Comparison of ENCODE assay signal across 22 cellular contexts in genomic region chr6:128173290-128173689, GRCh38.
DNase-seq lines count a peak whose midpoint lies in the region; ATAC-seq, FAIRE-seq and TF ChIP-seq lines count a peak whose summit lies in the region.
"Had no signal": no experiment of that assay in that cellular context is flagged by ENCODE, and none has a peak within 500 bp of the region (broad histone marks: within the 10 kb centered on the region; RNA-seq: fewer than 3 reads in every experiment).

No MANE protein-coding gene starts in this region.

- no peak for TF ChIP-seq POLR2A in IMR-90 (IDR thresholded peaks at IDR 0.05; ENCODE audit: low read depth, low read length)

- dilution Hi-C loops in IMR-90 (cut with HindIII; ENCODE audit: low sequenced_read_pairs, unreplicated experiment) (no loop called here), keratinocyte (cut with MboI; ENCODE audit: extremely low pct_ligation_motif_present, low sequenced_read_pairs) (no loop called here)

- H4K20me1 ChIP-seq in IMR-90 (ENCODE audit: insufficient read depth, low read length) (peaks cover 3% of the 10 kb centered on the region; the same call in 1 of the 2 replicates), astrocyte (ENCODE audit: insufficient read depth, low read length) (no peaks in the 10 kb centered on the region), keratinocyte (ENCODE audit: control insufficient read depth, extremely low read depth, insufficient read depth, low read length) (no peaks in the 10 kb centered on the region), hepatocyte (ENCODE audit: insufficient read depth, poor library complexity, severe bottlenecking) (peaks cover 4% of the 10 kb centered on the region)

- H3K4me2 ChIP-seq in IMR-90 (ENCODE audit: low read depth, low read length) (no peak overlapping the region), astrocyte (ENCODE audit: low read length) (peak overlapping the region; percentile 23), keratinocyte (ENCODE audit: control insufficient read depth, extremely low read depth, insufficient read depth, low read depth, low read length) (peak overlapping the region; percentile 61), hepatocyte (no peak overlapping the region)

- intact Hi-C loops in IMR-90 (cut with micrococcal nuclease): loop anchor here (10.0 kb wide), 2 partner anchors 318 to 342 kb away; no protein-coding TSS in a partner anchor

- no peak overlapping the region for H2AK5ac ChIP-seq in IMR-90 (ENCODE audit: low read depth, low read length)

- H3K4me1 ChIP-seq in IMR-90 (ENCODE audit: control insufficient read depth, insufficient read depth, low read length): no peaks in the 10 kb centered on the region
- peaks cover 8% of the 10 kb centered on the region for H3K4me1 ChIP-seq in astrocyte (ENCODE audit: insufficient read depth, low read length)
- peaks cover 17% of the 10 kb centered on the region for H3K4me1 ChIP-seq in keratinocyte (ENCODE audit: control insufficient read depth, extremely low read depth, insufficient read depth, low read length)
- no peaks in the 10 kb centered on the region for H3K4me1 ChIP-seq in hepatocyte (ENCODE audit: insufficient read depth)

- H3K27ac Mint-ChIP-seq in astrocyte (ENCODE audit: unreplicated experiment): no peak overlapping the region
- H3K27ac Mint-ChIP-seq: CD4-positive, CD25-positive, alpha-beta regulatory T cell; HFFc6 had no signal

- H3K27me3 ChIP-seq in IMR-90 (ENCODE audit: control insufficient read depth, insufficient read depth, low read length): no peaks in the 10 kb centered on the region
- H3K27me3 ChIP-seq in astrocyte (ENCODE audit: insufficient read depth, low read length): no peaks in the 10 kb centered on the region
- H3K27me3 ChIP-seq in keratinocyte (ENCODE audit: control insufficient read depth, extremely low read depth, insufficient read depth, low read length): no peaks in the 10 kb centered on the region
- no peaks in the 10 kb centered on the region for H3K27me3 ChIP-seq in hepatocyte

- H2BK120ac ChIP-seq in IMR-90 (ENCODE audit: low read depth, low read length): no peak overlapping the region

- ATAC-seq in IMR-90 (ENCODE audit: low read depth) (peak; percentile 59), HG02973 (IDR thresholded peaks at IDR 0.05; ENCODE audit: unreplicated experiment) (no peak), GM19467 (IDR thresholded peaks at IDR 0.05; ENCODE audit: unreplicated experiment) (no peak)
- ATAC-seq: K562 had no signal

- H2BK20ac ChIP-seq in IMR-90 (ENCODE audit: low read depth, low read length): no peak overlapping the region

- H3K4me3 ChIP-seq in IMR-90 (ENCODE audit: insufficient read depth, low read depth, low read length) (no peak overlapping the region), astrocyte (ENCODE audit: insufficient read depth, low read depth, low read length) (no peak overlapping the region), epithelial cell of esophagus (ENCODE audit: low read length) (no peak overlapping the region), keratinocyte (ENCODE audit: control insufficient read depth in 2 of 3, extremely low read depth in 1 of 3, insufficient read depth in 2 of 3, low read depth in 1 of 3, low read length in 3 of 3) (no peak overlapping the region), hepatocyte (no peak overlapping the region)
- H3K4me3 ChIP-seq: K562 had no signal

- no peaks in the 10 kb centered on the region for H3K27me3 Mint-ChIP-seq in astrocyte (ENCODE audit: low read depth, unreplicated experiment)
- H3K27me3 Mint-ChIP-seq: CD4-positive, CD25-positive, alpha-beta regulatory T cell had no signal

- no peak overlapping the region for H2BK5ac ChIP-seq in IMR-90 (ENCODE audit: low read depth, low read length, poor library complexity, severe bottlenecking)

- TF ChIP-seq CTCF in IMR-90 (conservative IDR thresholded peaks at IDR 0.05; ENCODE audit: low read depth, low read length): no peak
- no peak for TF ChIP-seq CTCF in astrocyte (IDR thresholded peaks at IDR 0.05; ENCODE audit: insufficient read depth, low read depth, low read length)
- TF ChIP-seq CTCF in epithelial cell of esophagus (IDR thresholded peaks at IDR 0.05; ENCODE audit: insufficient read depth, low read depth, low read length, missing control alignments): no peak
- TF ChIP-seq CTCF in keratinocyte (optimal IDR thresholded peaks at IDR 0.05 in 1 of 3, IDR thresholded peaks at IDR 0.05 in 1 of 3, conservative IDR thresholded peaks at IDR 0.05 in 1 of 3; ENCODE audit: extremely low read depth in 1 of 3, insufficient read depth in 2 of 3, low read length in 3 of 3): no peak
- TF ChIP-seq CTCF in hepatocyte (IDR thresholded peaks at IDR 0.05; ENCODE audit: poor library complexity): no peak

- H2AFZ ChIP-seq in IMR-90 (replicated peaks; ENCODE audit: low read length, poor library complexity) (no peak overlapping the region), astrocyte (ENCODE audit: low read depth, low read length) (no peak overlapping the region), keratinocyte (ENCODE audit: control insufficient read depth, low read length) (no peak overlapping the region), hepatocyte (no peak overlapping the region)

- POLR2A ChIA-PET in IMR-90 (lab: Charles Lee; ENCODE audit: unreplicated experiment): no interaction called here

- no peak overlapping the region for H4K8ac ChIP-seq in IMR-90 (ENCODE audit: low read depth in 2 of 2, low read length in 2 of 2)

- H3K18ac ChIP-seq in IMR-90 (ENCODE audit: low read depth, low read length): no peak overlapping the region

- H3K23ac ChIP-seq in IMR-90 (ENCODE audit: low read depth, low read length): no peak overlapping the region

- no peak overlapping the region for H4K91ac ChIP-seq in IMR-90 (ENCODE audit: insufficient read depth, low read depth, low read length)

- H3K56ac ChIP-seq in IMR-90 (ENCODE audit: extremely low read depth, insufficient read depth, low read length): no peak overlapping the region

- no peak overlapping the region for H2BK15ac ChIP-seq in IMR-90 (ENCODE audit: low read depth, low read length)

- no peaks in the 10 kb centered on the region for H3K9me3 Mint-ChIP-seq in astrocyte (ENCODE audit: unreplicated experiment)
- H3K9me3 Mint-ChIP-seq: CD4-positive, CD25-positive, alpha-beta regulatory T cell; HFFc6 had no signal

- no TSS peak for BruUV-seq in IMR-90 (replicated peaks; lab: Mats Ljungman, UMichigan)

- no peaks in the 10 kb centered on the region for H3K9me2 ChIP-seq in hepatocyte (replicated peaks; ENCODE audit: insufficient read depth)

- in situ Hi-C loops in IMR-90 (cut with MboI; ENCODE audit: low sequenced_read_pairs): no loop called here

- H3K9ac ChIP-seq in IMR-90 (ENCODE audit: low read depth, low read length): no peak overlapping the region
- H3K9ac ChIP-seq in astrocyte (ENCODE audit: low read length): no peak overlapping the region
- no peak overlapping the region for H3K9ac ChIP-seq in keratinocyte (ENCODE audit: control insufficient read depth, extremely low read depth, insufficient read depth, low read length)

- H2AK9ac ChIP-seq in IMR-90 (replicated peaks; ENCODE audit: low read depth, low read length, poor library complexity): no peak overlapping the region

- H4K5ac ChIP-seq in IMR-90 (ENCODE audit: low read depth, low read length): no peak overlapping the region

- no peak overlapping the region for H3K14ac ChIP-seq in IMR-90 (replicated peaks; ENCODE audit: low read depth, low read length)

- WGBS in IMR-90 (ENCODE audit: extremely low coverage in 2 of 2, insufficient read length in 1 of 2), 2 experiments: no CpG with 5 or more reads among the region's 1 CpG
- WGBS in hepatocyte (ENCODE audit: low lambda C conversion rate, missing lambda C conversion rate): 94% methylated on average over 1 of the region's 1 CpG

- H3K9me3 ChIP-seq in IMR-90 (ENCODE audit: control insufficient read depth, insufficient read depth, low read length): no peaks in the 10 kb centered on the region
- no peaks in the 10 kb centered on the region for H3K9me3 ChIP-seq in astrocyte (ENCODE audit: insufficient read depth, low read depth, low read length)
- no peaks in the 10 kb centered on the region for H3K9me3 ChIP-seq in keratinocyte (ENCODE audit: control insufficient read depth, low read depth, low read length)
- H3K9me3 ChIP-seq in hepatocyte (ENCODE audit: low read depth): no peaks in the 10 kb centered on the region

- peaks cover under 1% of the 10 kb centered on the region for H3K4me1 Mint-ChIP-seq in astrocyte (ENCODE audit: low read depth, unreplicated experiment)
- H3K4me1 Mint-ChIP-seq: CD4-positive, CD25-positive, alpha-beta regulatory T cell had no signal

- peaks cover 3% of the 10 kb centered on the region for H3K9me1 ChIP-seq in IMR-90 (ENCODE audit: insufficient read depth, low read length)
- H3K9me1 ChIP-seq in keratinocyte (ENCODE audit: control insufficient read depth, extremely low read depth, insufficient read depth, low read length): no peaks in the 10 kb centered on the region

- peaks cover 0 to 16% of the 10 kb centered on the region in 2 experiments; a peak in 3 of 4 replicates for H3K79me1 ChIP-seq in IMR-90 (ENCODE audit: low read depth in 1 of 2, low read length in 2 of 2)

- no peak for FAIRE-seq in astrocyte (lab: Jason Lieb, UNC)
- FAIRE-seq in keratinocyte (lab: Jason Lieb, UNC): no peak
- FAIRE-seq: GM12891, K562, RCC 7860 had no signal

- no peak overlapping the region for H3K4ac ChIP-seq in IMR-90 (ENCODE audit: low read depth, low read length)

- no peak for TF ChIP-seq RAD21 in IMR-90 (IDR thresholded peaks at IDR 0.05; ENCODE audit: low read length)

- peak; percentile 11 for DNase-seq in IMR-90
- DNase-seq in astrocyte (ENCODE audit: low read depth): no peak
- DNase-seq in epithelial cell of esophagus (ENCODE audit: low read depth): peak; percentile 82
- peak; percentile 2 for DNase-seq in keratinocyte (ENCODE audit: low read depth, low spot score)
- no peak for DNase-seq in hepatocyte (ENCODE audit: low spot score)
- DNase-seq: CD4-positive, CD25-positive, alpha-beta regulatory T cell; DND-41; H7; HFFc6; NCI-H1092; NCI-H1436 treated with DMSO at 0.1 percent for 48 hours; NCI-H2029; NCI-H2227 treated with DMSO at 0.1 percent for 48 hours; NCI-H510A treated with DMSO at 0.1 percent for 48 hours; NCI-H82; OCI-M1; SHP77 had no signal

- H3K36me3 Mint-ChIP-seq in astrocyte (ENCODE audit: low read depth, unreplicated experiment): no peaks in the 10 kb centered on the region
- H3K36me3 Mint-ChIP-seq: CD4-positive, CD25-positive, alpha-beta regulatory T cell had no signal

- peaks cover 2% of the 10 kb centered on the region for H3K79me2 ChIP-seq in astrocyte (ENCODE audit: insufficient read depth, low read length)
- peaks cover 1% of the 10 kb centered on the region for H3K79me2 ChIP-seq in keratinocyte (ENCODE audit: control insufficient read depth, insufficient read depth, low read length)
- no peaks in the 10 kb centered on the region for H3K79me2 ChIP-seq in hepatocyte

- CTCF ChIA-PET in IMR-90 (lab: Yijun Ruan, JAX): no interaction called here

- H3K4me3 Mint-ChIP-seq in astrocyte (ENCODE audit: unreplicated experiment): no peak overlapping the region
- H3K4me3 Mint-ChIP-seq: CD4-positive, CD25-positive, alpha-beta regulatory T cell; HFFc6 had no signal

- no peak overlapping the region for H3K27ac ChIP-seq in IMR-90 (ENCODE audit: insufficient read depth, low read length)
- H3K27ac ChIP-seq in astrocyte (ENCODE audit: low read depth, low read length): no peak overlapping the region
- H3K27ac ChIP-seq in keratinocyte (ENCODE audit: control insufficient read depth, insufficient read depth, low read length): peak overlapping the region; percentile 28
- H3K27ac ChIP-seq in hepatocyte: no peak overlapping the region

- no peaks in the 10 kb centered on the region for H3K36me3 ChIP-seq in IMR-90 (ENCODE audit: control insufficient read depth, insufficient read depth, low read length)
- no peaks in the 10 kb centered on the region for H3K36me3 ChIP-seq in astrocyte (ENCODE audit: insufficient read depth, low read length)
- H3K36me3 ChIP-seq in keratinocyte (ENCODE audit: control insufficient read depth in 2 of 2, extremely low read depth in 1 of 2, insufficient read depth in 2 of 2, low read length in 2 of 2): no peaks in the 10 kb centered on the region
- no peaks in the 10 kb centered on the region for H3K36me3 ChIP-seq in hepatocyte (replicated peaks; ENCODE audit: insufficient read depth, low read depth)

Comparison
In these comparisons a context has a peak if more than half of its experiments do, and no peak if none do; other contexts are left out.
1. DNase-seq: peak in IMR-90 (single experiment), epithelial cell of esophagus (single experiment) and keratinocyte (single experiment); none in astrocyte (single experiment) and hepatocyte (single experiment).
2. H3K4me2 ChIP-seq: peak in astrocyte (single experiment) and keratinocyte (single experiment); none in IMR-90 (single experiment) and hepatocyte (single experiment).